In the genomic region with DNA sequence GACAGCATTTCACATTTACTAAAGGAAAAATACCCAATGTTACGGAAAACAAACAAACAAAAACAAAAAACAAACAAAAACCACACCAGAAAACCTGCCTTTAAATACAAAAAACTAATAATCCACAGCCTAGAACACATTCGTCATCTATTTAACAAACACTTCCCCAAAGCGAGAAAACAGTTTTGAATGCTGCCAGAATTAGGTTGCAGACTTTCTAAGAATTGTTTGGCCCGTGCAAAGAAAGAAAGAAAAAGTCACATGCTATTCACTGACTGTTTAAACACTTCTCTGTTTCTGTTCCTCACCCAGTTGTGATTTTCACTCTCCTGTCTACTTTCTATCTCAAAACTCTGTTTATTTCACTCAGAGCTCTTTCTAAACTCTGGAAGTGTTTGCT, we compare ENCODE assay signal across 12 cellular contexts. TPM values are rescaled to one million over a fixed set of nuclear protein-coding genes. Genes with fewer than 3 reads are reported as not detected.
DNase-seq lines count a peak whose midpoint lies in the region; ATAC-seq and TF ChIP-seq lines count a peak whose summit lies in the region.
"Had no signal": no experiment of that assay in that cellular context is flagged by ENCODE, and none has a peak within 500 bp of the region (broad histone marks: within the 10 kb centered on the region; RNA-seq: fewer than 3 reads in every experiment).

No MANE protein-coding gene starts in this region.

- H3K4me3 ChIP-seq in neural progenitor cell (no peak overlapping the region), gastrocnemius medialis (no peak overlapping the region)

- H3K9me3 ChIP-seq in neural progenitor cell (ENCODE audit: low read depth), result no peaks in the 10 kb centered on the region
- H3K9me3 ChIP-seq in gastrocnemius medialis, result no peaks in the 10 kb centered on the region

- H3K4me3 Mint-ChIP-seq in neural progenitor cell, result no peak overlapping the region
- H3K4me3 Mint-ChIP-seq: nephron had no signal

- H3K27ac ChIP-seq in neural progenitor cell (no peak overlapping the region), foreskin keratinocyte (no peak overlapping the region), gastrocnemius medialis (no peak overlapping the region)
- H3K27ac ChIP-seq: VCaP had no signal

- no peak for TF ChIP-seq POLR2A in gastrocnemius medialis (IDR thresholded peaks at IDR 0.05)

- no peak for TF ChIP-seq CTCF in neural progenitor cell (IDR thresholded peaks at IDR 0.05)
- TF ChIP-seq CTCF in foreskin keratinocyte (conservative IDR thresholded peaks at IDR 0.05), result no peak
- no peak for TF ChIP-seq CTCF in gastrocnemius medialis (IDR thresholded peaks at IDR 0.05 in 4 of 5, conservative IDR thresholded peaks at IDR 0.05 in 1 of 5)

- peaks cover 7% of the 10 kb centered on the region for H3K4me1 ChIP-seq in neural progenitor cell
- no peaks in the 10 kb centered on the region for H3K4me1 ChIP-seq in foreskin keratinocyte
- H3K4me1 ChIP-seq in gastrocnemius medialis, result no peaks in the 10 kb centered on the region

- no peaks in the 10 kb centered on the region for H4K20me1 ChIP-seq in neural progenitor cell (ENCODE audit: low read depth)

- peak; percentile 83 for ATAC-seq in GM19023 (IDR thresholded peaks at IDR 0.05; ENCODE audit: unreplicated experiment)
- ATAC-seq in HG02588 (IDR thresholded peaks at IDR 0.05; ENCODE audit: unreplicated experiment), result peak; percentile 93
- ATAC-seq in HG03571 (IDR thresholded peaks at IDR 0.05; ENCODE audit: unreplicated experiment), result peak; percentile 85
- no peak for ATAC-seq in foreskin keratinocyte
- ATAC-seq in gastrocnemius medialis, result no peak

- no peak overlapping the region for H2AFZ ChIP-seq in neural progenitor cell (replicated peaks)

- DNase-seq in neural progenitor cell (ENCODE audit: low spot score) (no peak), HuH-7 (ENCODE audit: low spot score) (no peak), SW 1271 (lab: John Stamatoyannopoulos, UW) (no peak), foreskin keratinocyte (no peak), gastrocnemius medialis (no peak)
- DNase-seq: anterior cingulate cortex, NCI-H2081 treated with DMSO at 0.1 percent for 48 hours had no signal

- no peak overlapping the region for H3K9ac ChIP-seq in neural progenitor cell

- no peaks in the 10 kb centered on the region for H3K36me3 Mint-ChIP-seq in neural progenitor cell

- H3K27ac Mint-ChIP-seq in neural progenitor cell, result peak overlapping the region; percentile 72
- H3K27ac Mint-ChIP-seq: nephron had no signal

- H3K36me3 ChIP-seq in neural progenitor cell (no peaks in the 10 kb centered on the region), gastrocnemius medialis (no peaks in the 10 kb centered on the region)

- peaks cover 21% of the 10 kb centered on the region for H3K4me1 Mint-ChIP-seq in neural progenitor cell

- in situ Hi-C loops in gastrocnemius medialis (cut with MboI; ENCODE audit: low sequenced_read_pairs in 4 of 4), result no loop called here

- no peaks in the 10 kb centered on the region for H3F3A ChIP-seq in neural progenitor cell (ENCODE audit: low read depth)

- H3K79me2 ChIP-seq in neural progenitor cell (ENCODE audit: low read depth), result no peaks in the 10 kb centered on the region

- intact Hi-C loops in gastrocnemius medialis (cut with DNase I; ENCODE audit: low total_unique reads), result no loop called here

- H3K27me3 Mint-ChIP-seq in neural progenitor cell (ENCODE audit: insufficient read depth, low read depth), result peaks cover 2% of the 10 kb centered on the region

- H3K27me3 ChIP-seq in neural progenitor cell (no peaks in the 10 kb centered on the region), foreskin keratinocyte (peaks cover 7% of the 10 kb centered on the region), gastrocnemius medialis (no peaks in the 10 kb centered on the region)

- no peak overlapping the region for H3K4me2 ChIP-seq in neural progenitor cell

- no peaks in the 10 kb centered on the region for H3K9me3 Mint-ChIP-seq in neural progenitor cell
- H3K9me3 Mint-ChIP-seq: nephron had no signal

RNA-seq across cellular contexts. Expression of gene BCAS1, which starts 52.5 kb away (rescaled TPM):
- total RNA-seq in neural progenitor cell (ENCODE audit: low replicate concordance), result not detected in 2 replicates
- not detected in 2 replicates for total RNA-seq in foreskin keratinocyte
- not detected in 2 replicates for polyA plus RNA-seq in foreskin keratinocyte
- total RNA-seq in gastrocnemius medialis, result under 1 TPM in 1 of 4 donors, not detected in 3; 0.32 TPM

Comparison
In these comparisons a context has a peak if more than half of its experiments do, and no peak if none do; other contexts are left out.
1. ATAC-seq: peak in GM19023 (single experiment), HG02588 (single experiment) and HG03571 (single experiment); none in foreskin keratinocyte (single experiment) and gastrocnemius medialis (0 of 2).